ENCODE assay signal across 8 cellular contexts in genomic region chr12:31362759-31363415, GRCh38. TPM values are rescaled to one million over a fixed set of nuclear protein-coding genes. Genes with fewer than 3 reads are reported as not detected.
A peak's percentile ranks its signal among the peaks of the same experiment; 100 is the strongest.
DNase-seq lines count a peak whose midpoint lies in the region; ATAC-seq and TF ChIP-seq lines count a peak whose summit lies in the region.

No MANE protein-coding gene starts in this region.

- DNase-seq in Ammon's horn (ENCODE audit: low spot score), result peak; percentile 67
- peak; percentile 43 to 89 (median 79) for DNase-seq in NCI-H1417 (lab: John Stamatoyannopoulos, UW)
- peak; percentile 47 for DNase-seq in WTC11 (ENCODE audit: low spot score)
- DNase-seq in inferior parietal cortex (ENCODE audit: extremely low spot score), result peak; percentile 11
- no peak for DNase-seq in midbrain (lab: John Stamatoyannopoulos, UW)

- peak overlapping the region; percentile 29 for H3K4me3 Mint-ChIP-seq in WTC11

- TF ChIP-seq CTCF in WTC11 (IDR thresholded peaks at IDR 0.05), result no peak

- H3K9me3 Mint-ChIP-seq in WTC11, result no peaks in the 10 kb centered on the region

- peak; percentile 78 for ATAC-seq in GM18502 (IDR thresholded peaks at IDR 0.05; ENCODE audit: poor library complexity, unreplicated experiment)
- ATAC-seq in HG02763 (IDR thresholded peaks at IDR 0.05; ENCODE audit: unreplicated experiment), result peak; percentile 70
- ATAC-seq in WTC11, result peak; percentile 70
- ATAC-seq in HG02970 (IDR thresholded peaks at IDR 0.05; ENCODE audit: low FRiP score, unreplicated experiment), result no peak

- CTCF ChIA-PET in WTC11 (lab: Charles Lee), result interaction anchor here (0.8 to 2.3 kb wide), 8 partner anchors 8 to 111 kb away, joined by 3 to 14 read pairs (median 4); no protein-coding TSS in a partner anchor

- H3K4me1 Mint-ChIP-seq in WTC11, result peaks cover 42% of the 10 kb centered on the region

- POLR2A ChIA-PET in WTC11 (lab: Charles Lee), result interaction anchor here (0.6 to 3.5 kb wide), 8 partner anchors 8 to 43 kb away, joined by 3 to 25 read pairs (median 6); partner anchors contain the start of gene SINHCAF

- 0 out of 2 replicates have a peak, but pooled peaks cover 3% of the 10 kb centered on the region for H3K36me3 Mint-ChIP-seq in WTC11

- no peaks in the 10 kb centered on the region for H3K27me3 Mint-ChIP-seq in WTC11 (ENCODE audit: low read depth)

- peak overlapping the region; percentile 98 for H3K27ac Mint-ChIP-seq in WTC11

TF ChIP-seq in WTC11, 78 proteins besides CTCF, POLR2A, EP300 and RAD21:
- TF ChIP-seq FOXK1 (CRISPR knock-in tag; IDR thresholded peaks at IDR 0.05) (peak; percentile 24; the same call in 1 of the 2 replicates), CREB1 (CRISPR knock-in tag; IDR thresholded peaks at IDR 0.05) (no peak), ETV6 (CRISPR knock-in tag; IDR thresholded peaks at IDR 0.05) (peak; percentile 8; the same call in 1 of the 2 replicates), TP53 (CRISPR knock-in tag; IDR thresholded peaks at IDR 0.05) (0 out of 2 replicates have a peak, but pooled peaks have one; percentile 47)
- TF ChIP-seq, protein P1, sequence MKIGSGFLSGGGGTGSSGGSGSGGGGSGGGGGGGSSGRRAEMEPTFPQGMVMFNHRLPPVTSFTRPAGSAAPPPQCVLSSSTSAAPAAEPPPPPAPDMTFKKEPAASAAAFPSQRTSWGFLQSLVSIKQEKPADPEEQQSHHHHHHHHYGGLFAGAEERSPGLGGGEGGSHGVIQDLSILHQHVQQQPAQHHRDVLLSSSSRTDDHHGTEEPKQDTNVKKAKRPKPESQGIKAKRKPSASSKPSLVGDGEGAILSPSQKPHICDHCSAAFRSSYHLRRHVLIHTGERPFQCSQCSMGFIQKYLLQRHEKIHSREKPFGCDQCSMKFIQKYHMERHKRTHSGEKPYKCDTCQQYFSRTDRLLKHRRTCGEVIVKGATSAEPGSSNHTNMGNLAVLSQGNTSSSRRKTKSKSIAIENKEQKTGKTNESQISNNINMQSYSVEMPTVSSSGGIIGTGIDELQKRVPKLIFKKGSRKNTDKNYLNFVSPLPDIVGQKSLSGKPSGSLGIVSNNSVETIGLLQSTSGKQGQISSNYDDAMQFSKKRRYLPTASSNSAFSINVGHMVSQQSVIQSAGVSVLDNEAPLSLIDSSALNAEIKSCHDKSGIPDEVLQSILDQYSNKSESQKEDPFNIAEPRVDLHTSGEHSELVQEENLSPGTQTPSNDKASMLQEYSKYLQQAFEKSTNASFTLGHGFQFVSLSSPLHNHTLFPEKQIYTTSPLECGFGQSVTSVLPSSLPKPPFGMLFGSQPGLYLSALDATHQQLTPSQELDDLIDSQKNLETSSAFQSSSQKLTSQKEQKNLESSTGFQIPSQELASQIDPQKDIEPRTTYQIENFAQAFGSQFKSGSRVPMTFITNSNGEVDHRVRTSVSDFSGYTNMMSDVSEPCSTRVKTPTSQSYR (CRISPR knock-in tag; IDR thresholded peaks at IDR 0.05), result 0 out of 2 replicates have a peak, but pooled peaks have one; percentile 41
- TF ChIP-seq, protein P2, sequence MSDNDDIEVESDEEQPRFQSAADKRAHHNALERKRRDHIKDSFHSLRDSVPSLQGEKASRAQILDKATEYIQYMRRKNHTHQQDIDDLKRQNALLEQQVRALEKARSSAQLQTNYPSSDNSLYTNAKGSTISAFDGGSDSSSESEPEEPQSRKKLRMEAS (CRISPR knock-in tag; IDR thresholded peaks at IDR 0.05), result no peak; the same call in 1 of the 2 replicates
- TF ChIP-seq, protein P3, sequence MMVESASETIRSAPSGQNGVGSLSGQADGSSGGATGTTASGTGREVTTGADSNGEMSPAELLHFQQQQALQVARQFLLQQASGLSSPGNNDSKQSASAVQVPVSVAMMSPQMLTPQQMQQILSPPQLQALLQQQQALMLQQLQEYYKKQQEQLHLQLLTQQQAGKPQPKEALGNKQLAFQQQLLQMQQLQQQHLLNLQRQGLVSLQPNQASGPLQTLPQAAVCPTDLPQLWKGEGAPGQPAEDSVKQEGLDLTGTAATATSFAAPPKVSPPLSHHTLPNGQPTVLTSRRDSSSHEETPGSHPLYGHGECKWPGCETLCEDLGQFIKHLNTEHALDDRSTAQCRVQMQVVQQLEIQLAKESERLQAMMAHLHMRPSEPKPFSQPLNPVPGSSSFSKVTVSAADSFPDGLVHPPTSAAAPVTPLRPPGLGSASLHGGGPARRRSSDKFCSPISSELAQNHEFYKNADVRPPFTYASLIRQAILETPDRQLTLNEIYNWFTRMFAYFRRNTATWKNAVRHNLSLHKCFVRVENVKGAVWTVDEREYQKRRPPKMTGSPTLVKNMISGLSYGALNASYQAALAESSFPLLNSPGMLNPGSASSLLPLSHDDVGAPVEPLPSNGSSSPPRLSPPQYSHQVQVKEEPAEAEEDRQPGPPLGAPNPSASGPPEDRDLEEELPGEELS (CRISPR knock-in tag; IDR thresholded peaks at IDR 0.05), result 0 out of 2 replicates have a peak, but pooled peaks have one; percentile 7

RNA-seq across cellular contexts. Expression of gene SINHCAF, which starts 36.9 kb away (rescaled TPM):
- 407 to 438 TPM (median 424 TPM) in 3 replicates for total RNA-seq in WTC11 (2021)
